ENCODE assay signal across 13 cellular contexts in the genomic region with DNA sequence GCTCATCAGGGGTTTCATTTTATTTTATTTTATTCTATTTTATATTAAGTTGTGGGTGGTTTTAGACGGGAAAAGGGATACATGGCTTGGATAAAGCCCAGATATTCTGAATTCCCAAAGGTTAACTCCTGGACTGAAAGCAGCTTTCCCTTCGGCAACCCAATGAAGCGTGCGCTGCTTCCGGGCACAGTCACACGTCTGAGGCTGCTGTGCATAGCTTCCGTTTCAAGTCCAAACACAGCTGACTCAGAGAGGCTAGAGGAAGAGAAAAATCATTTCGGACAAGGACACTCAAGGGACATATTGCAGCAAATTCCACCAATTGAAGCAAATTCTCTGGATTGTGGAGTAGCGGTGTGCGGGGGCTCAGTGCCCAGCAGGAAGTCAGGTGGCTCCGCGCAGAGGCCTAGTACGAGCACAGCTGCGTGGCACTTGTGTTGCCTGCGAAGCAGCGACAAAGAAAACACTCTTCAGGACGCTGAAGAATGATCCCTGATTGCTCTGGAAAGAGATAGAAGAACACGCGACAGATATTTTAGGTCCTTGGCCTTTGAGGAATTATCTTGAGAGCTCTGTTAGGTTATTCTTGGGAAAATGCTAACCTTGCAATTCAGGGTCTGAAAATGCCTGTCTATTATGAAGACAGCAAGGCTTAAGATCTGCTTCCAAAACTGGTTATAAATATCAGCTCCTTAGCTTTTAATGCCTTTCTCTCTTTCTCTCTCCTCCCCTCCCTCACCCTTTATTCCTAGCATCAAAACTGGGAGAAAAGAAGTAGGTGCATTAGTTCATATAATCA.
DNase-seq lines count a peak whose midpoint lies in the region; ATAC-seq, FAIRE-seq and TF ChIP-seq lines count a peak whose summit lies in the region.
"Had no signal": no experiment of that assay in that cellular context is flagged by ENCODE, and none has a peak within 500 bp of the region (broad histone marks: within the 10 kb centered on the region; RNA-seq: fewer than 3 reads in every experiment).

No MANE protein-coding gene starts in this region.

- no peak overlapping the region for H3K4me3 ChIP-seq in A549

- peaks cover 5% of the 10 kb centered on the region for H3K4me1 Mint-ChIP-seq in nephron progenitor cell
- H3K4me1 Mint-ChIP-seq: CD4-positive, CD25-positive, alpha-beta regulatory T cell had no signal

- CTCF ChIA-PET in A549 (lab: Yijun Ruan, JAX) = no interaction called here

- no peak for FAIRE-seq in A549 (lab: Jason Lieb, UNC)

- WGBS in A549 (ENCODE audit: missing lambda C conversion rate) = 43% methylated on average over 19 of the region's 19 CpGs

- H3K4me3 Mint-ChIP-seq in nephron progenitor cell = no peak overlapping the region
- H3K4me3 Mint-ChIP-seq: CD4-positive, CD25-positive, alpha-beta regulatory T cell had no signal

- no peak for TF ChIP-seq RAD21 in A549 (conservative IDR thresholded peaks at IDR 0.05 in 1 of 2, IDR thresholded peaks at IDR 0.05 in 1 of 2)

- no peak overlapping the region for H3K27ac ChIP-seq in A549

- H3K27ac Mint-ChIP-seq in nephron progenitor cell = peak overlapping the region; percentile 39
- H3K27ac Mint-ChIP-seq: CD4-positive, CD25-positive, alpha-beta regulatory T cell had no signal

- TF ChIP-seq EP300 in A549 (IDR thresholded peaks at IDR 0.05) = no peak

- TF ChIP-seq CTCF in A549 (IDR thresholded peaks at IDR 0.05) (no peak), nephron progenitor cell (IDR thresholded peaks at IDR 0.05) (no peak)

- H3K4me2 ChIP-seq in A549 = no peak overlapping the region

- H3K9me3 ChIP-seq in A549 = no peaks in the 10 kb centered on the region

- no peak for DNase-seq in A549 (ENCODE audit: low read depth in 1 of 2, low spot score in 1 of 2)
- DNase-seq in NCI-H187 treated with DMSO at 0.1 percent for 48 hours (lab: John Stamatoyannopoulos, UW) = peak; percentile 15
- DNase-seq in astrocyte of the hippocampus (ENCODE audit: low read depth, low spot score) = peak; percentile 29
- DNase-seq in nephron progenitor cell = no peak
- DNase-seq in COLO668 (lab: John Stamatoyannopoulos, UW; ENCODE audit: unreplicated experiment) = no peak
- no peak for DNase-seq in GOT3 (lab: John Stamatoyannopoulos, UW)
- DNase-seq: CD4-positive, CD25-positive, alpha-beta regulatory T cell; NCI-H2029 treated with DMSO at 0.1 percent for 48 hours; NCI-H748 treated with DMSO at 0.1 percent for 48 hours; SIG-M5 had no signal

- ATAC-seq in A549 (no peak), GM18907 (IDR thresholded peaks at IDR 0.05; ENCODE audit: unreplicated experiment) (no peak)
- ATAC-seq: HCT116, Panc1 had no signal

- H3K9me3 Mint-ChIP-seq in nephron progenitor cell = peaks cover 13% of the 10 kb centered on the region

- peaks cover 6% of the 10 kb centered on the region for H3K36me3 Mint-ChIP-seq in nephron progenitor cell (ENCODE audit: low read depth)
- H3K36me3 Mint-ChIP-seq: CD4-positive, CD25-positive, alpha-beta regulatory T cell had no signal

- no peak for TF ChIP-seq POLR2A in A549 (IDR thresholded peaks at IDR 0.05; ENCODE audit: low read length)

- peaks cover 4% of the 10 kb centered on the region for H3K27me3 Mint-ChIP-seq in nephron progenitor cell (ENCODE audit: low read depth, poor library complexity)

- no peaks in the 10 kb centered on the region for H3K4me1 ChIP-seq in A549

- POLR2A ChIA-PET in A549 (lab: Yijun Ruan, JAX) = no interaction called here

TF ChIP-seq in A549, 52 proteins besides CTCF, POLR2A, EP300 and RAD21:
- TF ChIP-seq EHMT2 (IDR thresholded peaks at IDR 0.05; ENCODE audit: low read depth) = no peak
- TF ChIP-seq MAFK (IDR thresholded peaks at IDR 0.05; ENCODE audit: partially characterized antibody) = peak; percentile 3
- no peak for TF ChIP-seq E2F6 (IDR thresholded peaks at IDR 0.05; ENCODE audit: borderline replicate concordance, low read depth)
- TF ChIP-seq NR3C1 (IDR thresholded peaks at IDR 0.05) = no peak

Comparison
In these comparisons a context has a peak if more than half of its experiments do, and no peak if none do; other contexts are left out.
1. DNase-seq: peak in NCI-H187 treated with DMSO at 0.1 percent for 48 hours (single experiment) and astrocyte of the hippocampus (single experiment); none in A549 (0 of 2), nephron progenitor cell (single experiment), COLO668 (single experiment) and GOT3 (single experiment).